In genomic region chr14:100783630-100784321, GRCh38 we compare ENCODE assay signal across 14 cellular contexts. TPM values are rescaled to one million over a fixed set of nuclear protein-coding genes. Genes with fewer than 3 reads are reported as not detected.
DNase-seq lines count a peak whose midpoint lies in the region; ATAC-seq and TF ChIP-seq lines count a peak whose summit lies in the region.
"Had no signal": no experiment of that assay in that cellular context is flagged by ENCODE, and none has a peak within 500 bp of the region (broad histone marks: within the 10 kb centered on the region; RNA-seq: fewer than 3 reads in every experiment).

No MANE protein-coding gene starts in this region.

- H3K27me3 Mint-ChIP-seq in WTC11 (ENCODE audit: low read depth) (no peaks in the 10 kb centered on the region; the same call in 1 of the 2 replicates), progenitor cell of endocrine pancreas (peaks cover 11% of the 10 kb centered on the region)

- H3K27ac Mint-ChIP-seq in WTC11 (no peak overlapping the region), progenitor cell of endocrine pancreas (peak overlapping the region; percentile 90)

- no peak for ATAC-seq in WTC11
- no peak for ATAC-seq in GM21737 (IDR thresholded peaks at IDR 0.05; ENCODE audit: unreplicated experiment)
- ATAC-seq: left cardiac atrium had no signal

- H3K9me3 Mint-ChIP-seq in WTC11 (no peaks in the 10 kb centered on the region), progenitor cell of endocrine pancreas (ENCODE audit: low read depth) (no peaks in the 10 kb centered on the region)

- peak; percentile 83 for DNase-seq in NCI-H1436 (lab: John Stamatoyannopoulos, UW)
- DNase-seq in NCI-H510A (lab: John Stamatoyannopoulos, UW), result peak; percentile 80
- peak; percentile 11 for DNase-seq in WTC11 (ENCODE audit: low spot score)
- DNase-seq in progenitor cell of endocrine pancreas (ENCODE audit: low spot score, unreplicated experiment), result no peak
- no peak for DNase-seq in iPS-NIHi11 (ENCODE audit: low spot score)
- DNase-seq in GM20000 (ENCODE audit: low spot score), result no peak
- DNase-seq: activated gamma-delta T cell; IMR-90; left cardiac atrium; MV-4-11; stimulated activated CD4-positive, alpha-beta T cell treated with anti-CD3 and anti-CD28 coated beads, Interleukin-12 subunit alpha, Interleukin-12 subunit beta, amount 100 ng/mL, for 4 hours had no signal

- H3K36me3 Mint-ChIP-seq in WTC11 (no peaks in the 10 kb centered on the region), progenitor cell of endocrine pancreas (ENCODE audit: insufficient read depth) (no peaks in the 10 kb centered on the region)

- TF ChIP-seq CTCF in WTC11 (IDR thresholded peaks at IDR 0.05) (no peak), progenitor cell of endocrine pancreas (IDR thresholded peaks at IDR 0.05; ENCODE audit: unreplicated experiment) (no peak), GM20000 (IDR thresholded peaks at IDR 0.05; ENCODE audit: extremely low read depth, missing control alignments) (no peak)

- peaks cover 10% of the 10 kb centered on the region for H3K4me1 Mint-ChIP-seq in WTC11
- H3K4me1 Mint-ChIP-seq in progenitor cell of endocrine pancreas (ENCODE audit: low read depth), result peaks cover 28% of the 10 kb centered on the region

- CTCF ChIA-PET in WTC11 (lab: Charles Lee), result interaction anchor here (0.6 kb wide), 1 partner anchor 400 kb away, joined by 3 read pairs; no protein-coding TSS in a partner anchor

- POLR2A ChIA-PET in WTC11 (lab: Charles Lee), result no interaction called here

- H3K4me3 Mint-ChIP-seq in WTC11 (no peak overlapping the region), progenitor cell of endocrine pancreas (ENCODE audit: low read depth) (no peak overlapping the region)

TF ChIP-seq in WTC11, 78 proteins besides CTCF, POLR2A, EP300 and RAD21:
- no peak for TF ChIP-seq ATF1 (CRISPR knock-in tag; IDR thresholded peaks at IDR 0.05)
- TF ChIP-seq ZNF232 (CRISPR knock-in tag; IDR thresholded peaks at IDR 0.05), result no peak
- TF ChIP-seq ZNF423 (CRISPR knock-in tag; IDR thresholded peaks at IDR 0.05), result no peak
- no peak for TF ChIP-seq MXD4 (CRISPR knock-in tag; IDR thresholded peaks at IDR 0.05; ENCODE audit: borderline replicate concordance)
- TF ChIP-seq TCF7 (CRISPR knock-in tag; IDR thresholded peaks at IDR 0.05; ENCODE audit: low read depth), result no peak
- TF ChIP-seq NFATC4 (CRISPR knock-in tag; IDR thresholded peaks at IDR 0.05), result no peak

RNA-seq across cellular contexts. Expression of gene MEG3, which starts 42.1 kb away (rescaled TPM):
- total RNA-seq in WTC11 (2021) (338 to 534 TPM (median 517 TPM) in 3 replicates), progenitor cell of endocrine pancreas (31.0 and 32.3 TPM in 2 replicates)
- total RNA-seq: hepatocyte, SK-MEL-5 had no signal

RNA-seq across cellular contexts. Expression of gene DLK1, which starts 57.1 kb away (rescaled TPM):
- total RNA-seq in WTC11 (2021), result 3.0 to 3.3 TPM (median 3.1 TPM) in 3 replicates
- total RNA-seq in progenitor cell of endocrine pancreas, result 5,491 and 5,856 TPM in 2 replicates

Comparison
In these comparisons a context has a peak if more than half of its experiments do, and no peak if none do; other contexts are left out.
1. DNase-seq: peak in NCI-H1436 (single experiment), NCI-H510A (single experiment) and WTC11 (single experiment); none in progenitor cell of endocrine pancreas (single experiment), iPS-NIHi11 (single experiment) and GM20000 (single experiment).
2. RNA of gene MEG3, which starts 42.1 kb away (total RNA-seq): 338 to 534 TPM in WTC11; 31.0 to 32.3 TPM in progenitor cell of endocrine pancreas; every median in the first group is over 10 times any median in the second.
3. RNA of gene DLK1, which starts 57.1 kb away (total RNA-seq): 5,491 to 5,856 TPM in progenitor cell of endocrine pancreas; 3.0 to 3.3 TPM in WTC11; every median in the first group is over 1,000 times any median in the second.